Comparison of ENCODE assay signal across 12 cellular contexts in the genomic region with DNA sequence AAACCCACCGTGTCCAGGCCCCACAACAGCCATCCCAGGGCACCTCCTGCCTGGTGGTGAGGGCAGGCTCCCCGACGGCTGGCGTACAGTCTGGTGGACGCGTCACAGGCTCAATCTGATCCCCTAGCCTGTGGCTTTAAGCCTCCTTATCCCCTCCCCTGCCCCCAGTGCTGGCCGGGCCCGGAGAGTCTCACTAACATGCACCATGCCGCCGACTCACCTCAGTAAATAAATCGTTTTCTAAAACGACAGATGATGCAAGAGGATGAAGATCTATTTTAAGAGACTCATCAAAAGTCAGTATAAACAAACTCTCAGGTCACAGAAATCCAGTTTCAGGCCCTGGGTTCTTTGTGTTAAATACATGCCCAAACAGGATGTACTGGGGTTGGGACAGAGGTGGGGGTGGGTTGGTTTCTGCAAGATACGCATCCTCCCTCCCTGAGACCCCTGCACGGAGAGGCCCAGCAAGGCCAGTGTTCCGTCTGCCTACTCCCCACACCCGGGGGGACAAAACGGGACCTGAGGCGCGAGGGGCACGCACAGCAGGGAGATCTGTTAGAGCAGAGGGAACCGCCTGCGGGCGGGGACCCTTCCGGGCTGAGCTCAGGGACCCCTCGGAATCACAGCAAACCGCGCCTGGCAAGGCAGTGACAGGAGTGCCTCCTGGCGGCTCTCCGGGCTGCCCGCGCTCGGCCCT. TPM values are rescaled to one million over a fixed set of nuclear protein-coding genes. Genes with fewer than 3 reads are reported as not detected.
DNase-seq lines count a peak whose midpoint lies in the region; ATAC-seq lines count a peak whose summit lies in the region.
"Had no signal": no experiment of that assay in that cellular context is flagged by ENCODE, and none has a peak within 500 bp of the region (broad histone marks: within the 10 kb centered on the region; RNA-seq: fewer than 3 reads in every experiment).

No MANE protein-coding gene starts in this region.

- peak; percentile 72 for DNase-seq in activated CD4-positive, alpha-beta T cell treated with anti-CD3 and anti-CD28 coated beads, Interleukin-2, amount 10 ng/mL, durations not matched to agents 24 days and 14 days
- no peak for DNase-seq in activated CD4-positive, alpha-beta T cell treated with anti-CD3 and anti-CD28 coated beads, Interleukin-2, amount 50 U/mL, for 4 hours
- DNase-seq in activated CD8-positive, alpha-beta T cell treated with anti-CD3 and anti-CD28 coated beads, Interleukin-2, amount 10 ng/mL, durations not matched to agents 7 days and 5 days: no peak
- DNase-seq in epithelial cell of prostate (ENCODE audit: low read depth, low spot score) (peak; percentile 14), COR-L47 (lab: John Stamatoyannopoulos, UW) (no peak), NCI-H1105 treated with DMSO at 0.1 percent for 48 hours (lab: John Stamatoyannopoulos, UW) (no peak)
- no peak for DNase-seq in stimulated activated naive B cell treated with anti-CD40 and anti-IgM and Interleukin-4, amounts not matched to agents 10 μg/mL and 1 μg/mL and 100 μg/mL, for 72 hours
- DNase-seq: caudate nucleus, NCI-H1930 had no signal

- peak overlapping the region; percentile 96 for H3K27ac Mint-ChIP-seq in activated CD4-positive, alpha-beta T cell treated with anti-CD3 and anti-CD28 coated beads, Interleukin-2, amount 10 ng/mL, durations not matched to agents 24 days and 14 days
- H3K27ac Mint-ChIP-seq in activated CD8-positive, alpha-beta T cell treated with anti-CD3 and anti-CD28 coated beads, Interleukin-2, amount 10 ng/mL, durations not matched to agents 7 days and 5 days: peak overlapping the region; percentile 91
- peak overlapping the region; percentile 37 for H3K27ac Mint-ChIP-seq in stimulated activated naive B cell treated with anti-CD40 and anti-IgM and Interleukin-4, amounts not matched to agents 10 μg/mL and 1 μg/mL and 100 μg/mL, for 72 hours
- H3K27ac Mint-ChIP-seq: memory B cell had no signal

- intact Hi-C loops in activated CD4-positive, alpha-beta T cell treated with anti-CD3 and anti-CD28 coated beads, Interleukin-2, amount 10 ng/mL, durations not matched to agents 24 days and 14 days (cut with micrococcal nuclease): loop anchor here (10.0 kb wide), 1 partner anchor 219 kb away; no protein-coding TSS in a partner anchor

- CTCF ChIA-PET in activated CD8-positive, alpha-beta T cell treated with anti-CD3 and anti-CD28 coated beads, Interleukin-2, amount 10 ng/mL, durations not matched to agents 7 days and 5 days (lab: Charles Lee): interaction anchor here (0.8 to 4.2 kb wide), 17 partner anchors 8 to 328 kb away, joined by 3 to 51 read pairs (median 5); a partner anchor contains a TSS

- POLR2A ChIA-PET in activated CD8-positive, alpha-beta T cell treated with anti-CD3 and anti-CD28 coated beads, Interleukin-2, amount 10 ng/mL, durations not matched to agents 7 days and 5 days (lab: Charles Lee): interaction anchor here (1.0 to 4.8 kb wide), 8 partner anchors 13 to 110 kb away, joined by 3 to 96 read pairs (median 6); a partner anchor contains a TSS

- no peaks in the 10 kb centered on the region for H3K9me3 Mint-ChIP-seq in activated CD4-positive, alpha-beta T cell treated with anti-CD3 and anti-CD28 coated beads, Interleukin-2, amount 10 ng/mL, durations not matched to agents 24 days and 14 days
- H3K9me3 Mint-ChIP-seq in activated CD8-positive, alpha-beta T cell treated with anti-CD3 and anti-CD28 coated beads, Interleukin-2, amount 10 ng/mL, durations not matched to agents 7 days and 5 days (ENCODE audit: insufficient read depth): no peaks in the 10 kb centered on the region
- no peaks in the 10 kb centered on the region for H3K9me3 Mint-ChIP-seq in stimulated activated naive B cell treated with anti-CD40 and anti-IgM and Interleukin-4, amounts not matched to agents 10 μg/mL and 1 μg/mL and 100 μg/mL, for 72 hours
- H3K9me3 Mint-ChIP-seq: memory B cell had no signal

- H3K4me3 Mint-ChIP-seq in activated CD4-positive, alpha-beta T cell treated with anti-CD3 and anti-CD28 coated beads, Interleukin-2, amount 10 ng/mL, durations not matched to agents 24 days and 14 days: peak overlapping the region; percentile 85
- peak overlapping the region; percentile 81 for H3K4me3 Mint-ChIP-seq in activated CD8-positive, alpha-beta T cell treated with anti-CD3 and anti-CD28 coated beads, Interleukin-2, amount 10 ng/mL, durations not matched to agents 7 days and 5 days
- no peak overlapping the region for H3K4me3 Mint-ChIP-seq in stimulated activated naive B cell treated with anti-CD40 and anti-IgM and Interleukin-4, amounts not matched to agents 10 μg/mL and 1 μg/mL and 100 μg/mL, for 72 hours

- H3K36me3 Mint-ChIP-seq in activated CD4-positive, alpha-beta T cell treated with anti-CD3 and anti-CD28 coated beads, Interleukin-2, amount 10 ng/mL, durations not matched to agents 24 days and 14 days (ENCODE audit: low read depth): peaks cover 30% of the 10 kb centered on the region
- H3K36me3 Mint-ChIP-seq in activated CD8-positive, alpha-beta T cell treated with anti-CD3 and anti-CD28 coated beads, Interleukin-2, amount 10 ng/mL, durations not matched to agents 7 days and 5 days (ENCODE audit: low read depth): peaks cover 35% of the 10 kb centered on the region
- peaks cover 18 to 24% of the 10 kb centered on the region in 2 donors for H3K36me3 Mint-ChIP-seq in stimulated activated naive B cell treated with anti-CD40 and anti-IgM and Interleukin-4, amounts not matched to agents 10 μg/mL and 1 μg/mL and 100 μg/mL, for 72 hours

- peaks cover 4% of the 10 kb centered on the region for H3K27me3 Mint-ChIP-seq in activated CD4-positive, alpha-beta T cell treated with anti-CD3 and anti-CD28 coated beads, Interleukin-2, amount 10 ng/mL, durations not matched to agents 24 days and 14 days
- H3K27me3 Mint-ChIP-seq in activated CD8-positive, alpha-beta T cell treated with anti-CD3 and anti-CD28 coated beads, Interleukin-2, amount 10 ng/mL, durations not matched to agents 7 days and 5 days (ENCODE audit: low read depth): peaks cover 3% of the 10 kb centered on the region
- H3K27me3 Mint-ChIP-seq in stimulated activated naive B cell treated with anti-CD40 and anti-IgM and Interleukin-4, amounts not matched to agents 10 μg/mL and 1 μg/mL and 100 μg/mL, for 72 hours: no peaks in the 10 kb centered on the region
- H3K27me3 Mint-ChIP-seq: memory B cell had no signal

- H3K27ac ChIP-seq in epithelial cell of prostate: peak overlapping the region; percentile 84

- peaks cover 32% of the 10 kb centered on the region for H3K4me1 Mint-ChIP-seq in activated CD4-positive, alpha-beta T cell treated with anti-CD3 and anti-CD28 coated beads, Interleukin-2, amount 10 ng/mL, durations not matched to agents 24 days and 14 days
- peaks cover 40% of the 10 kb centered on the region for H3K4me1 Mint-ChIP-seq in activated CD8-positive, alpha-beta T cell treated with anti-CD3 and anti-CD28 coated beads, Interleukin-2, amount 10 ng/mL, durations not matched to agents 7 days and 5 days (ENCODE audit: low read depth)
- peaks cover 31 to 44% of the 10 kb centered on the region in 2 donors for H3K4me1 Mint-ChIP-seq in stimulated activated naive B cell treated with anti-CD40 and anti-IgM and Interleukin-4, amounts not matched to agents 10 μg/mL and 1 μg/mL and 100 μg/mL, for 72 hours

- ATAC-seq in activated CD8-positive, alpha-beta T cell treated with anti-CD3 and anti-CD28 coated beads, Interleukin-2, amount 10 ng/mL, durations not matched to agents 7 days and 5 days: peak; percentile 21
- no peak for ATAC-seq in stimulated activated naive B cell treated with anti-CD40 and anti-IgM and Interleukin-4, amounts not matched to agents 10 μg/mL and 1 μg/mL and 100 μg/mL, for 72 hours (replicated peaks)
- no peak for ATAC-seq in GM21723 (IDR thresholded peaks at IDR 0.05; ENCODE audit: unreplicated experiment)

RNA-seq across cellular contexts. Expression of a gene that starts 3.1 kb away (rescaled TPM):
- 55.2 and 56.7 TPM in 2 replicates for total RNA-seq in activated CD4-positive, alpha-beta T cell treated with anti-CD3 and anti-CD28 coated beads, Interleukin-2, amount 10 ng/mL, durations not matched to agents 24 days and 14 days
- total RNA-seq in activated CD8-positive, alpha-beta T cell treated with anti-CD3 and anti-CD28 coated beads, Interleukin-2, amount 10 ng/mL, durations not matched to agents 7 days and 5 days: 10 to 100 TPM; 55.9 to 66.8 TPM

RNA-seq across cellular contexts. Expression of a gene that starts 6.7 kb away (rescaled TPM):
- total RNA-seq in activated CD4-positive, alpha-beta T cell treated with anti-CD3 and anti-CD28 coated beads, Interleukin-2, amount 10 ng/mL, durations not matched to agents 24 days and 14 days: not detected in 2 replicates
- total RNA-seq in activated CD8-positive, alpha-beta T cell treated with anti-CD3 and anti-CD28 coated beads, Interleukin-2, amount 10 ng/mL, durations not matched to agents 7 days and 5 days: not detected
- total RNA-seq: renal cortical epithelial cell had no signal

RNA-seq across cellular contexts. Expression of a gene that starts 32.8 kb away (rescaled TPM):
- total RNA-seq in activated CD4-positive, alpha-beta T cell treated with anti-CD3 and anti-CD28 coated beads, Interleukin-2, amount 10 ng/mL, durations not matched to agents 24 days and 14 days: 207 and 209 TPM in 2 replicates
- total RNA-seq in activated CD8-positive, alpha-beta T cell treated with anti-CD3 and anti-CD28 coated beads, Interleukin-2, amount 10 ng/mL, durations not matched to agents 7 days and 5 days: 10 to 100 TPM; 85.8 to 86.5 TPM

RNA-seq across cellular contexts. Expression of a gene that starts 47.3 kb away (rescaled TPM):
- 2.2 and 2.8 TPM in 2 replicates for total RNA-seq in activated CD4-positive, alpha-beta T cell treated with anti-CD3 and anti-CD28 coated beads, Interleukin-2, amount 10 ng/mL, durations not matched to agents 24 days and 14 days
- total RNA-seq in activated CD8-positive, alpha-beta T cell treated with anti-CD3 and anti-CD28 coated beads, Interleukin-2, amount 10 ng/mL, durations not matched to agents 7 days and 5 days: 10 to 100 TPM in 1 of 2 experiments, 1 to 10 TPM in 1; 9.8 to 11.8 TPM

Comparison
In these comparisons a context has a peak if more than half of its experiments do, and no peak if none do; other contexts are left out.
1. DNase-seq: peak in activated CD4-positive, alpha-beta T cell treated with anti-CD3 and anti-CD28 coated beads, Interleukin-2, amount 10 ng/mL, durations not matched to agents 24 days and 14 days (single experiment) and epithelial cell of prostate (single experiment); none in activated CD4-positive, alpha-beta T cell treated with anti-CD3 and anti-CD28 coated beads, Interleukin-2, amount 50 U/mL, for 4 hours (0 of 2), activated CD8-positive, alpha-beta T cell treated with anti-CD3 and anti-CD28 coated beads, Interleukin-2, amount 10 ng/mL, durations not matched to agents 7 days and 5 days (single experiment), stimulated activated naive B cell treated with anti-CD40 and anti-IgM and Interleukin-4, amounts not matched to agents 10 μg/mL and 1 μg/mL and 100 μg/mL, for 72 hours (single experiment), COR-L47 (single experiment) and NCI-H1105 treated with DMSO at 0.1 percent for 48 hours (single experiment).
2. H3K27ac Mint-ChIP-seq: peak in every context shown above with its lines; median percentile 96 in activated CD4-positive, alpha-beta T cell treated with anti-CD3 and anti-CD28 coated beads, Interleukin-2, amount 10 ng/mL, durations not matched to agents 24 days and 14 days; 91 in activated CD8-positive, alpha-beta T cell treated with anti-CD3 and anti-CD28 coated beads, Interleukin-2, amount 10 ng/mL, durations not matched to agents 7 days and 5 days; 37 in stimulated activated naive B cell treated with anti-CD40 and anti-IgM and Interleukin-4, amounts not matched to agents 10 μg/mL and 1 μg/mL and 100 μg/mL, for 72 hours.
3. H3K4me3 Mint-ChIP-seq: peak in activated CD4-positive, alpha-beta T cell treated with anti-CD3 and anti-CD28 coated beads, Interleukin-2, amount 10 ng/mL, durations not matched to agents 24 days and 14 days (single experiment) and activated CD8-positive, alpha-beta T cell treated with anti-CD3 and anti-CD28 coated beads, Interleukin-2, amount 10 ng/mL, durations not matched to agents 7 days and 5 days (single experiment); none in stimulated activated naive B cell treated with anti-CD40 and anti-IgM and Interleukin-4, amounts not matched to agents 10 μg/mL and 1 μg/mL and 100 μg/mL, for 72 hours (0 of 2).